ENCODE assay signal across 23 cellular contexts in genomic region chr19:11781295-11782057, GRCh38. TPM values are rescaled to one million over a fixed set of nuclear protein-coding genes. Genes with fewer than 3 reads are reported as not detected.
DNase-seq lines count a peak whose midpoint lies in the region; ATAC-seq, FAIRE-seq and TF ChIP-seq lines count a peak whose summit lies in the region.
"Had no signal": no experiment of that assay in that cellular context is flagged by ENCODE, and none has a peak within 500 bp of the region (broad histone marks: within the 10 kb centered on the region; RNA-seq: fewer than 3 reads in every experiment).

No MANE protein-coding gene starts in this region.

- in situ Hi-C loops in K562 (cut with MboI): no loop called here

- intact Hi-C loops in K562 (cut with micrococcal nuclease): no loop called here

- no peaks in the 10 kb centered on the region for H3K79me2 ChIP-seq in K562 (ENCODE audit: control insufficient read depth, insufficient read depth, low read length)

- H3K27me3 ChIP-seq in BLaER1 (no peaks in the 10 kb centered on the region), K562 (ENCODE audit: control insufficient read depth in 2 of 2, insufficient read depth in 2 of 2, low read length in 2 of 2) (no peaks in the 10 kb centered on the region), liver (ENCODE audit: control insufficient read depth in 4 of 4, insufficient read depth in 4 of 4, low read length in 3 of 4) (no peaks in the 10 kb centered on the region)

- POLR2A ChIA-PET in K562 (lab: Yijun Ruan, JAX): no interaction called here

- TF ChIP-seq CTCF in K562 (IDR thresholded peaks at IDR 0.05 in 2 of 3, conservative IDR thresholded peaks at IDR 0.05 in 1 of 3; ENCODE audit: insufficient read depth in 2 of 3, low read depth in 1 of 3, low read length in 3 of 3): no peak
- no peak for TF ChIP-seq CTCF in liver (IDR thresholded peaks at IDR 0.05; ENCODE audit: low read depth, low read length, missing input control)

- no peak overlapping the region for H2AFZ ChIP-seq in K562 (ENCODE audit: low read depth, low read length)

- H3K4me2 ChIP-seq in BLaER1 (no peak overlapping the region), K562 (ENCODE audit: insufficient read depth, low read length) (no peak overlapping the region)
- H3K4me2 ChIP-seq: KMS-11 had no signal

- BruUV-seq in K562 (replicated peaks; lab: Mats Ljungman, UMichigan): no TSS peak

- peak; percentile 30 for FAIRE-seq in H54 (lab: Jason Lieb, UNC)
- no peak for FAIRE-seq in K562 (lab: Jason Lieb, UNC)
- FAIRE-seq in GM19239 (lab: Jason Lieb, UNC): no peak
- FAIRE-seq: islet of Langerhans, small intestine, urothelium cell line had no signal

- no peaks in the 10 kb centered on the region for H4K20me1 ChIP-seq in BLaER1
- H4K20me1 ChIP-seq in K562 (replicated peaks; ENCODE audit: control insufficient read depth, insufficient read depth, low read length): no peaks in the 10 kb centered on the region

- H3K4me3 ChIP-seq in BLaER1 (peak overlapping the region; percentile 7), K562 (no peak overlapping the region), liver (ENCODE audit: low read depth in 1 of 3, low read length in 3 of 3) (peak overlapping the region in 2 of 3 donors; percentile 60 to 73)

- WGBS in K562 (ENCODE audit: insufficient coverage, low coverage, missing lambda C conversion rate): 91% methylated on average over 5 of the region's 5 CpGs
- 100% methylated on average over 5 of the region's 5 CpGs for WGBS in liver

- no peak overlapping the region for H3K27ac ChIP-seq in BLaER1
- no peak overlapping the region for H3K27ac ChIP-seq in K562 (ENCODE audit: extremely low read depth, low read depth, low read length)
- H3K27ac ChIP-seq in liver (ENCODE audit: low read depth in 1 of 2, low read length in 2 of 2): no peak overlapping the region
- H3K27ac ChIP-seq: C4-2B, KMS-11 had no signal

- no peak overlapping the region for H3K9ac ChIP-seq in BLaER1
- no peak overlapping the region for H3K9ac ChIP-seq in K562 (ENCODE audit: insufficient read depth in 1 of 2, low read depth in 2 of 2, low read length in 2 of 2)
- no peak overlapping the region for H3K9ac ChIP-seq in liver (ENCODE audit: low read depth in 1 of 2, low read length in 2 of 2)
- H3K9ac ChIP-seq: KMS-11 had no signal

- TF ChIP-seq RAD21 in K562 (CRISPR knock-in tag; conservative IDR thresholded peaks at IDR 0.05 in 1 of 2, IDR thresholded peaks at IDR 0.05 in 1 of 2) (no peak), liver (IDR thresholded peaks at IDR 0.05) (no peak)

- no peak for TF ChIP-seq EP300 in K562 (IDR thresholded peaks at IDR 0.05; ENCODE audit: low read length)

- TF ChIP-seq POLR2A in H54 (IDR thresholded peaks at IDR 0.05; ENCODE audit: low read depth, low read length) (no peak), K562 (conservative IDR thresholded peaks at IDR 0.05) (no peak), GM18505 (IDR thresholded peaks at IDR 0.05; ENCODE audit: borderline replicate concordance, extremely low read depth, insufficient read depth, insufficient read length) (no peak)

- H3K9me3 ChIP-seq in BLaER1: peaks cover 90% of the 10 kb centered on the region
- peaks cover 41% of the 10 kb centered on the region for H3K9me3 ChIP-seq in K562 (replicated peaks; ENCODE audit: control insufficient read depth, insufficient read depth, low read depth, low read length)
- peaks cover 52 to 79% (median 61%) of the 10 kb centered on the region in 4 donors for H3K9me3 ChIP-seq in liver (ENCODE audit: control insufficient read depth in 4 of 4, low read length in 3 of 4)

- DNase-seq in H54 (ENCODE audit: insufficient read length, low spot score): no peak
- DNase-seq in K562 (ENCODE audit: extremely low read depth in 1 of 4, low spot score in 3 of 4): no peak
- DNase-seq in GM19239 (ENCODE audit: insufficient read length, low spot score): no peak
- no peak for DNase-seq in DMS79 (lab: John Stamatoyannopoulos, UW)
- no peak for DNase-seq in DMS153 (lab: John Stamatoyannopoulos, UW)
- DNase-seq: activated CD4-positive, alpha-beta T cell treated with anti-CD3 and anti-CD28 coated beads, Interleukin-2, amount 50 U/mL, for 1 hour; activated gamma-delta T cell; amygdala; DND-41; effector CD8-positive, alpha-beta T cell; NCI-H1105; nephron progenitor cell; SIG-M5; small intestine; stimulated activated CD4-positive, alpha-beta T cell treated with anti-CD3 and anti-CD28 coated beads, Interleukin-4, amount 100 ng/mL, for 1 hour; T-helper 1 cell had no signal

- ATAC-seq in K562 (no peak), GM18505 (IDR thresholded peaks at IDR 0.05; ENCODE audit: unreplicated experiment) (no peak)

- H3K9me1 ChIP-seq in K562 (ENCODE audit: control insufficient read depth, insufficient read depth, low read length): no peaks in the 10 kb centered on the region

- no peaks in the 10 kb centered on the region for H3K4me1 ChIP-seq in BLaER1
- no peaks in the 10 kb centered on the region for H3K4me1 ChIP-seq in K562 (replicated peaks in 1 of 2; ENCODE audit: control insufficient read depth in 2 of 2, insufficient read depth in 2 of 2, low read length in 2 of 2)
- no peaks in the 10 kb centered on the region for H3K4me1 ChIP-seq in liver (ENCODE audit: control insufficient read depth in 4 of 4, insufficient read depth in 4 of 4, low read length in 3 of 4)

- CTCF ChIA-PET in K562 (lab: Yijun Ruan, JAX; ENCODE audit: low intra/inter-chr PET ratio): no interaction called here

- peaks cover 80% of the 10 kb centered on the region for H3K36me3 ChIP-seq in BLaER1
- peaks cover 53% of the 10 kb centered on the region for H3K36me3 ChIP-seq in K562 (ENCODE audit: control insufficient read depth, insufficient read depth, low read length)
- peaks cover 15 to 56% (median 50%) of the 10 kb centered on the region in 4 donors for H3K36me3 ChIP-seq in liver (ENCODE audit: control insufficient read depth in 4 of 4, insufficient read depth in 3 of 4, low read depth in 1 of 4, low read length in 3 of 4)

RNA-seq across cellular contexts. Expression of gene ZNF441, which starts 14.7 kb away (rescaled TPM):
- 20.6 and 66.2 TPM in 2 replicates for total RNA-seq in K562 (2011; cell fraction: chromatin; rRNA removed; ENCODE audit: low replicate concordance)
- 11.5 and 20.8 TPM in 2 replicates for total RNA-seq in K562 (2011; cell fraction: nucleolus; rRNA removed)
- total RNA-seq in K562 (2011; cell fraction: nucleoplasm; rRNA removed): 23.3 and 24.1 TPM in 2 replicates
- total RNA-seq in K562 (2014; rRNA removed) (7.8 and 8.2 TPM in 2 replicates), K562 (2014; rRNA removed; fragmentation: Illumina TruSeq; extraction: Trizol) (12.0 and 12.2 TPM in 2 replicates), K562 (2015; rRNA removed; fragmentation: Illumina TruSeq; extraction: Trizol) (10.4 and 14.0 TPM in 2 replicates), K562 (2021) (5.6 and 5.7 TPM in 2 replicates), liver (1 to 10 TPM; 7.1 to 7.4 TPM)
- polyA plus RNA-seq in K562 (2011; rRNA removed) (10.5 and 11.1 TPM in 2 replicates), K562 (2014; fragmentation: Illumina TruSeq; extraction: Trizol) (6.4 and 8.3 TPM in 2 replicates), K562 (2014; fragmentation: Nextera tagmentation; extraction: Ambion mirVana) (1 to 10 TPM; 1.9 to 3.3 TPM), K562 (2014; rRNA removed) (7.0 and 7.4 TPM in 2 replicates), liver (1 to 10 TPM; 1.8 to 4.2 TPM)
- 1.3 and 2.1 TPM in 2 replicates for polyA plus RNA-seq in K562 (2011; cell fraction: cytosol; rRNA removed)
- polyA plus RNA-seq in K562 (2011; cell fraction: nucleus; rRNA removed): 22.4 and 23.3 TPM in 2 replicates
- 3.4 and 5.7 TPM in 2 replicates for polyA plus RNA-seq in K562 (2012)
- polyA minus RNA-seq in K562 (2011; rRNA and poly(A)+ RNA removed): 21.8 and 32.6 TPM in 2 replicates
- polyA minus RNA-seq in K562 (2011; cell fraction: cytosol; rRNA and poly(A)+ RNA removed): 4.3 and 8.7 TPM in 2 replicates
- polyA minus RNA-seq in K562 (2011; cell fraction: nucleus; rRNA and poly(A)+ RNA removed): 21.7 and 40.3 TPM in 2 replicates

RNA-seq across cellular contexts. Expression of gene ZNF491, which starts 16.8 kb away (rescaled TPM):
- 2.3 and 4.6 TPM in 2 replicates for total RNA-seq in K562 (2011; cell fraction: chromatin; rRNA removed; ENCODE audit: low replicate concordance)
- 0.83 and 2.2 TPM in 2 replicates for total RNA-seq in K562 (2011; cell fraction: nucleolus; rRNA removed)
- 3.0 and 3.8 TPM in 2 replicates for total RNA-seq in K562 (2011; cell fraction: nucleoplasm; rRNA removed)
- total RNA-seq in K562 (2014; rRNA removed) (0.27 and 0.53 TPM in 2 replicates), K562 (2014; rRNA removed; fragmentation: Illumina TruSeq; extraction: Trizol) (0.61 and 0.95 TPM in 2 replicates), K562 (2015; rRNA removed; fragmentation: Illumina TruSeq; extraction: Trizol) (0.34 and 0.65 TPM in 2 replicates), K562 (2021) (0.38 and 0.51 TPM in 2 replicates), liver (1 to 10 TPM in 1 of 2 donors, under 1 TPM in 1; 0.98 to 1.8 TPM)
- polyA plus RNA-seq in K562 (2011; rRNA removed) (0.56 and 0.70 TPM in 2 replicates), K562 (2014; fragmentation: Illumina TruSeq; extraction: Trizol) (0.25 and 0.28 TPM in 2 replicates), K562 (2014; fragmentation: Nextera tagmentation; extraction: Ambion mirVana) (under 1 TPM in 1 of 2 experiments, not detected in 1; 0.24 TPM), K562 (2014; rRNA removed) (0.19 and 0.22 TPM in 2 replicates), liver (under 1 TPM; 0.24 to 0.51 TPM)
- 0.29 TPM in 1 of 2 replicates, not detected in the other for polyA plus RNA-seq in K562 (2011; cell fraction: cytosol; rRNA removed)
- polyA plus RNA-seq in K562 (2011; cell fraction: nucleus; rRNA removed): 0.63 and 1.5 TPM in 2 replicates
- polyA plus RNA-seq in K562 (2012): 0.18 and 0.42 TPM in 2 replicates
- polyA minus RNA-seq in K562 (2011; rRNA and poly(A)+ RNA removed): 1.6 and 2.8 TPM in 2 replicates
- 0.55 TPM in 1 of 2 replicates, not detected in the other for polyA minus RNA-seq in K562 (2011; cell fraction: cytosol; rRNA and poly(A)+ RNA removed)
- polyA minus RNA-seq in K562 (2011; cell fraction: nucleus; rRNA and poly(A)+ RNA removed): 0.94 and 1.6 TPM in 2 replicates

RNA-seq across cellular contexts. Expression of gene ZNF440, which starts 32.6 kb away (rescaled TPM):
- 40.8 and 110 TPM in 2 replicates for total RNA-seq in K562 (2011; cell fraction: chromatin; rRNA removed; ENCODE audit: low replicate concordance)
- 29.2 and 39.6 TPM in 2 replicates for total RNA-seq in K562 (2011; cell fraction: nucleolus; rRNA removed)
- 54.2 and 68.9 TPM in 2 replicates for total RNA-seq in K562 (2011; cell fraction: nucleoplasm; rRNA removed)
- total RNA-seq in K562 (2014; rRNA removed) (13.4 and 18.1 TPM in 2 replicates), K562 (2014; rRNA removed; fragmentation: Illumina TruSeq; extraction: Trizol) (32.6 and 36.4 TPM in 2 replicates), K562 (2015; rRNA removed; fragmentation: Illumina TruSeq; extraction: Trizol) (25.3 and 26.9 TPM in 2 replicates), K562 (2021) (19.1 and 19.3 TPM in 2 replicates), liver (1 to 10 TPM; 7.2 to 8.5 TPM)
- polyA plus RNA-seq in K562 (2011; rRNA removed) (16.6 and 19.5 TPM in 2 replicates), K562 (2014; fragmentation: Illumina TruSeq; extraction: Trizol) (12.1 and 12.7 TPM in 2 replicates), K562 (2014; fragmentation: Nextera tagmentation; extraction: Ambion mirVana) (1 to 10 TPM; 5.9 to 6.1 TPM), K562 (2014; rRNA removed) (12.2 and 13.3 TPM in 2 replicates), liver (1 to 10 TPM; 1.3 to 1.5 TPM)
- polyA plus RNA-seq in K562 (2011; cell fraction: cytosol; rRNA removed): 3.1 and 6.3 TPM in 2 replicates
- 18.1 and 18.4 TPM in 2 replicates for polyA plus RNA-seq in K562 (2011; cell fraction: nucleus; rRNA removed)
- 7.3 and 8.4 TPM in 2 replicates for polyA plus RNA-seq in K562 (2012)
- polyA minus RNA-seq in K562 (2011; rRNA and poly(A)+ RNA removed): 38.9 and 51.8 TPM in 2 replicates
- 20.8 and 30.1 TPM in 2 replicates for polyA minus RNA-seq in K562 (2011; cell fraction: cytosol; rRNA and poly(A)+ RNA removed)
- polyA minus RNA-seq in K562 (2011; cell fraction: nucleus; rRNA and poly(A)+ RNA removed): 12.4 and 22.0 TPM in 2 replicates

RNA-seq across cellular contexts. Expression of gene ZNF823, which starts 42.7 kb away (rescaled TPM):
- 6.3 and 16.7 TPM in 2 replicates for total RNA-seq in K562 (2011; cell fraction: chromatin; rRNA removed; ENCODE audit: low replicate concordance)
- total RNA-seq in K562 (2011; cell fraction: nucleolus; rRNA removed): 4.2 and 4.6 TPM in 2 replicates
- 4.1 and 4.8 TPM in 2 replicates for total RNA-seq in K562 (2011; cell fraction: nucleoplasm; rRNA removed)
- total RNA-seq in K562 (2014; rRNA removed) (4.0 and 4.2 TPM in 2 replicates), K562 (2014; rRNA removed; fragmentation: Illumina TruSeq; extraction: Trizol) (8.8 and 9.5 TPM in 2 replicates), K562 (2015; rRNA removed; fragmentation: Illumina TruSeq; extraction: Trizol) (11.0 and 13.4 TPM in 2 replicates), K562 (2021) (4.4 and 5.0 TPM in 2 replicates), liver (1 to 10 TPM; 3.1 to 6.4 TPM)
- polyA plus RNA-seq in K562 (2011; rRNA removed) (7.7 and 7.9 TPM in 2 replicates), K562 (2014; fragmentation: Illumina TruSeq; extraction: Trizol) (6.1 and 6.7 TPM in 2 replicates), K562 (2014; fragmentation: Nextera tagmentation; extraction: Ambion mirVana) (10 to 100 TPM in 1 of 2 experiments, 1 to 10 TPM in 1; 5.4 to 11.6 TPM), K562 (2014; rRNA removed) (4.1 and 4.6 TPM in 2 replicates), liver (1 to 10 TPM; 2.4 to 3.0 TPM)
- 2.1 and 3.6 TPM in 2 replicates for polyA plus RNA-seq in K562 (2011; cell fraction: cytosol; rRNA removed)
- polyA plus RNA-seq in K562 (2011; cell fraction: nucleus; rRNA removed): 4.3 and 7.7 TPM in 2 replicates
- polyA plus RNA-seq in K562 (2012): 4.4 and 5.8 TPM in 2 replicates
- 15.3 and 21.9 TPM in 2 replicates for polyA minus RNA-seq in K562 (2011; rRNA and poly(A)+ RNA removed)
- polyA minus RNA-seq in K562 (2011; cell fraction: cytosol; rRNA and poly(A)+ RNA removed): 5.2 and 5.9 TPM in 2 replicates
- polyA minus RNA-seq in K562 (2011; cell fraction: nucleus; rRNA and poly(A)+ RNA removed): 2.0 and 5.2 TPM in 2 replicates
